9 cellular contexts compared by ENCODE assay signal in the genomic region with DNA sequence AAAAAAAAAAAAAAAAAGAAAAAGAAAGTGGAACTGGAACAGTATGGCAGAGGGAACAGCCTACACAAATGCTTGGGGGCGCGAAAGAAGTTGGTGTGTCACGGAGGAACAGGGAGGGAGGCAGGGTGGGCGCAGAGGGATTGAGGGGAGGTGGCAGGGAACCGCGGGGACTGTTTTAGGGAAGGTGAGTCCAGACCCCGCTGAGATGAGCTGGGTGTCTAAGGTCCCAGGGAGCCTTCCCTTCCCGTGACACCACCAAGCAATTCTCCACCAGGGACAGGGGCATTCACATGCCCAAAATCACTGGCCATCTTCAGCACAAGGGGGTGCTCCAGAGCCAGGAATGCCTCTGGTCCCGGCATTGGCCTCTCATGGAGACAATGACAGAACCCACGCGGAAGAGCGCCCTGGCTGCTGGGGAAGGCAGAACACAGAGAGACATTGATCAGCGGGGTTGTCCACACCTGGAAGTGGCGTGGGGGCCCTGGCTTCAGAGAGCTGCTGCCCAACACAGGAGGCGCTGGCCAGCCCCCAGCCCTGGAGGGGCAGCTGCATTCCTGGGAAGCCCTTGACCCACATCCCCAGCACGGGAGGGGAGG. TPM values are rescaled to one million over a fixed set of nuclear protein-coding genes. Genes with fewer than 3 reads are reported as not detected.
DNase-seq lines count a peak whose midpoint lies in the region; ATAC-seq, FAIRE-seq and TF ChIP-seq lines count a peak whose summit lies in the region.
"Had no signal": no experiment of that assay in that cellular context is flagged by ENCODE, and none has a peak within 500 bp of the region (broad histone marks: within the 10 kb centered on the region; RNA-seq: fewer than 3 reads in every experiment).

No MANE protein-coding gene starts in this region.

- H3K79me2 ChIP-seq in Loucy (ENCODE audit: insufficient read depth, low read length): peaks cover 55% of the 10 kb centered on the region
- H3K79me2 ChIP-seq in H1 (ENCODE audit: control insufficient read depth in 1 of 2, insufficient read depth in 2 of 2, low read length in 2 of 2): peaks cover 14 to 33% of the 10 kb centered on the region in 2 experiments; a peak in 3 of 4 replicates

- peak; percentile 82 to 84 for TF ChIP-seq RAD21 in H1 (IDR thresholded peaks at IDR 0.05 in 1 of 2, conservative IDR thresholded peaks at IDR 0.05 in 1 of 2; ENCODE audit: low read depth in 2 of 2, low read length in 2 of 2)

- WGBS in H1 (ENCODE audit: extremely low coverage in 1 of 2, insufficient coverage in 1 of 2, insufficient read length in 1 of 2, insufficient replicate concordance in 2 of 2, low coverage in 1 of 2, low lambda C conversion rate in 2 of 2, missing lambda C conversion rate in 1 of 2), 2 experiments: 65% methylated on average over 16 of the region's 16 CpGs; no CpG with 5 or more reads in 1 of the 2 experiments
- whole genome bisulfite sequencing in mesenchymal stem cell: 60% methylated on average over 15 of the region's 16 CpGs

- no peaks in the 10 kb centered on the region for H3K9me2 ChIP-seq in Loucy (replicated peaks; ENCODE audit: low read depth, low read length)

- H4K5ac ChIP-seq in H1 (ENCODE audit: insufficient read length, low read depth, low read length): no peak overlapping the region

- H3K23ac ChIP-seq in H1 (ENCODE audit: insufficient read length) (no peak overlapping the region), mesenchymal stem cell (ENCODE audit: low read length in 2 of 2) (peak overlapping the region in 1 of 2 experiments; percentile 85)

- POLR2A ChIA-PET in H1 (lab: Charles Lee; ENCODE audit: partially characterized antibody): interaction anchor here (0.6 to 23.4 kb wide), 19 partner anchors 8 to 1986 kb away, joined by 3 to 330 read pairs (median 5); a partner anchor contains a TSS

- H2BK5ac ChIP-seq in H1 (ENCODE audit: low read depth, low read length) (no peak overlapping the region), mesenchymal stem cell (ENCODE audit: low read depth, low read length, poor library complexity, severe bottlenecking) (no peak overlapping the region)

- H2AK5ac ChIP-seq in H1 (ENCODE audit: low read depth, low read length) (no peak overlapping the region), mesenchymal stem cell (ENCODE audit: low read length, severe bottlenecking) (no peak overlapping the region)

- H4K20me1 ChIP-seq in Loucy (ENCODE audit: insufficient read depth, low read length, poor library complexity, severe bottlenecking) (peaks cover 45% of the 10 kb centered on the region), H1 (replicated peaks in 1 of 2; ENCODE audit: control insufficient read depth in 1 of 2, insufficient read depth in 2 of 2, low read length in 2 of 2) (peaks cover 20 to 27% of the 10 kb centered on the region in 2 experiments)

- H4K91ac ChIP-seq in H1 (replicated peaks; ENCODE audit: insufficient read length, low read length): peak overlapping the region; percentile 55
- H4K91ac ChIP-seq in mesenchymal stem cell (ENCODE audit: low read length): peak overlapping the region; percentile 39

- peaks cover 5% of the 10 kb centered on the region; the same call in 1 of the 2 replicates for H3K23me2 ChIP-seq in H1 (ENCODE audit: low read depth, low read length)

- TF ChIP-seq CTCF in Loucy (conservative IDR thresholded peaks at IDR 0.05; ENCODE audit: low read length) (peak; percentile 69), H1 (IDR thresholded peaks at IDR 0.05; ENCODE audit: control extremely low read depth in 1 of 3, insufficient read depth in 1 of 3, low read depth in 1 of 3, low read length in 3 of 3) (peak; percentile 86 to 91 (median 89))

- ATAC-seq in GM19324 (IDR thresholded peaks at IDR 0.05; ENCODE audit: low FRiP score, unreplicated experiment): no peak

- peaks cover 18% of the 10 kb centered on the region for H3F3A ChIP-seq in Loucy (ENCODE audit: low read depth)

- peak overlapping the region; percentile 76 for H4K8ac ChIP-seq in H1 (ENCODE audit: extremely low read depth, insufficient read depth, low read length)
- peak overlapping the region; percentile 49 for H4K8ac ChIP-seq in mesenchymal stem cell (ENCODE audit: low read length)

- no peak overlapping the region for H2BK120ac ChIP-seq in H1 (replicated peaks; ENCODE audit: low read depth, low read length)
- H2BK120ac ChIP-seq in mesenchymal stem cell (ENCODE audit: low read depth, low read length): no peak overlapping the region

- H2AFZ ChIP-seq in Loucy (ENCODE audit: low read length) (no peak overlapping the region), H1 (ENCODE audit: low read length) (no peak overlapping the region), mesenchymal stem cell (ENCODE audit: low read depth, low read length) (no peak overlapping the region)

- no peak overlapping the region for H3K56ac ChIP-seq in H1 (replicated peaks; ENCODE audit: insufficient read length, low read depth, low read length)

- H3K4me1 ChIP-seq in Loucy (ENCODE audit: insufficient read depth, low read length, poor library complexity, severe bottlenecking): peaks cover 24% of the 10 kb centered on the region
- peaks cover 0 to 17% (median 7%) of the 10 kb centered on the region in 4 experiments; a peak in 5 of 7 replicates for H3K4me1 ChIP-seq in H1 (replicated peaks in 1 of 4; ENCODE audit: control insufficient read depth in 3 of 4, insufficient read depth in 4 of 4, low read length in 3 of 4)
- peaks cover 49% of the 10 kb centered on the region for H3K4me1 ChIP-seq in mesenchymal stem cell (ENCODE audit: control insufficient read depth, insufficient read depth, low read depth, low read length)

- H3K27ac ChIP-seq in H1 (ENCODE audit: low read depth, low read length) (peak overlapping the region; percentile 24; the same call in 1 of the 2 replicates), mesenchymal stem cell (ENCODE audit: low read length, poor library complexity, severe bottlenecking) (no peak overlapping the region)

- DNase-seq in SIG-M5 treated with dmso at 0.1 percent for 504 hours (lab: John Stamatoyannopoulos, UW; ENCODE audit: unreplicated experiment): peak; percentile 34
- no peak for DNase-seq in SIG-M5 (lab: John Stamatoyannopoulos, UW)
- peak; percentile 77 for DNase-seq in UCSD-AML1 (lab: John Stamatoyannopoulos, UW; ENCODE audit: unreplicated experiment)
- peak in 1 of 2 experiments; percentile 84 for DNase-seq in H1 (ENCODE audit: low read depth in 1 of 2, low spot score in 2 of 2)
- peak; percentile 79 for DNase-seq in mesenchymal stem cell
- DNase-seq in ureter (ENCODE audit: low spot score): peak; percentile 71

- no peak overlapping the region for H2BK20ac ChIP-seq in H1 (ENCODE audit: low read length)

- H2BK15ac ChIP-seq in H1 (ENCODE audit: low read length) (no peak overlapping the region), mesenchymal stem cell (ENCODE audit: low read depth, poor library complexity, severe bottlenecking) (no peak overlapping the region)

- no peak overlapping the region for H3K14ac ChIP-seq in H1 (ENCODE audit: insufficient read length)
- no peak overlapping the region for H3K14ac ChIP-seq in mesenchymal stem cell (ENCODE audit: low read length in 2 of 2)

- H3K36me3 ChIP-seq in Loucy (ENCODE audit: insufficient read depth, low read length): peaks cover 19% of the 10 kb centered on the region; the same call in 1 of the 2 replicates
- H3K36me3 ChIP-seq in H1 (ENCODE audit: control insufficient read depth in 2 of 4, insufficient read depth in 4 of 4, low read length in 3 of 4): peaks cover 3 to 23% (median 9%) of the 10 kb centered on the region in 4 experiments; a peak in 5 of 8 replicates
- peaks cover 28 to 67% of the 10 kb centered on the region in 2 experiments for H3K36me3 ChIP-seq in mesenchymal stem cell (ENCODE audit: control insufficient read depth in 1 of 2, insufficient read depth in 2 of 2, low read depth in 1 of 2, low read length in 2 of 2)

- peak; percentile 48 for FAIRE-seq in H1 (lab: Jason Lieb, UNC)
- FAIRE-seq: colon had no signal

- H3K79me1 ChIP-seq in H1 (ENCODE audit: low read depth, low read length) (peaks cover 3% of the 10 kb centered on the region; the same call in 1 of the 2 replicates), mesenchymal stem cell (replicated peaks; ENCODE audit: low read length, poor library complexity, severe bottlenecking) (peaks cover 19% of the 10 kb centered on the region)

- peak in 1 of 2 experiments; percentile 34; a peak in 1 of 3 replicates for TF ChIP-seq POLR2A in H1 (IDR thresholded peaks at IDR 0.05; ENCODE audit: control extremely low read depth in 1 of 2, low read depth in 2 of 2, low read length in 2 of 2)

- H3K4me2 ChIP-seq in Loucy (ENCODE audit: low read depth, low read length, poor library complexity, severe bottlenecking): no peak overlapping the region
- H3K4me2 ChIP-seq in H1 (ENCODE audit: insufficient read depth in 1 of 2, low read depth in 2 of 2, low read length in 2 of 2): no peak overlapping the region
- no peak overlapping the region for H3K4me2 ChIP-seq in mesenchymal stem cell (ENCODE audit: low read length, poor library complexity, severe bottlenecking)

- no peak for TF ChIP-seq EP300 in H1 (IDR thresholded peaks at IDR 0.05; ENCODE audit: borderline replicate concordance in 1 of 2, low read depth in 2 of 2, low read length in 2 of 2)

- peaks cover 6% of the 10 kb centered on the region for H3K27me3 ChIP-seq in Loucy (ENCODE audit: insufficient read depth, low read length, poor library complexity, severe bottlenecking)
- no peaks in the 10 kb centered on the region for H3K27me3 ChIP-seq in H1 (replicated peaks in 1 of 4; ENCODE audit: control insufficient read depth in 3 of 4, extremely low read depth in 1 of 4, insufficient read depth in 3 of 4, low read length in 3 of 4)
- no peaks in the 10 kb centered on the region for H3K27me3 ChIP-seq in mesenchymal stem cell (ENCODE audit: control insufficient read depth in 1 of 2, insufficient read depth in 1 of 2, low read length in 2 of 2)

- H2BK12ac ChIP-seq in H1 (ENCODE audit: low read depth, low read length) (no peak overlapping the region), mesenchymal stem cell (ENCODE audit: low read length in 2 of 2) (no peak overlapping the region)

- H3K9me3 ChIP-seq in Loucy (ENCODE audit: insufficient read depth, low read depth, low read length): no peaks in the 10 kb centered on the region
- no peaks in the 10 kb centered on the region for H3K9me3 ChIP-seq in H1 (ENCODE audit: insufficient read depth in 2 of 2, low read depth in 1 of 2, low read length in 1 of 2)
- no peaks in the 10 kb centered on the region for H3K9me3 ChIP-seq in mesenchymal stem cell (ENCODE audit: control insufficient read depth, low read length)

- H3K18ac ChIP-seq in H1 (ENCODE audit: extremely low read depth, low read length) (no peak overlapping the region), mesenchymal stem cell (ENCODE audit: low read depth in 1 of 2, low read length in 2 of 2) (no peak overlapping the region)

- no peak overlapping the region for H3K4me3 ChIP-seq in Loucy (ENCODE audit: low read length, poor library complexity, severe bottlenecking)
- H3K4me3 ChIP-seq in H1 (ENCODE audit: extremely low read depth in 1 of 4, insufficient read depth in 2 of 4, low read depth in 3 of 4, low read length in 4 of 4): no peak overlapping the region; a peak in 1 of 8 replicates
- H3K4me3 ChIP-seq in mesenchymal stem cell (ENCODE audit: insufficient read depth in 1 of 2, low read depth in 1 of 2, low read length in 2 of 2): no peak overlapping the region

- CTCF ChIA-PET in H1 (lab: Charles Lee; ENCODE audit: partially characterized antibody): interaction anchor here (0.6 to 6.2 kb wide), 38 partner anchors 9 to 348 kb away, joined by 3 to 106 read pairs (median 6); a partner anchor contains a TSS

- H3K9ac ChIP-seq in Loucy (ENCODE audit: low read depth, low read length, poor library complexity, severe bottlenecking) (no peak overlapping the region), H1 (replicated peaks in 1 of 4; ENCODE audit: extremely low read depth in 1 of 4, low read depth in 3 of 4, low read length in 3 of 4) (no peak overlapping the region), mesenchymal stem cell (ENCODE audit: low read length) (no peak overlapping the region)

- H3K4ac ChIP-seq in H1 (replicated peaks; ENCODE audit: insufficient read length, low read depth, low read length) (no peak overlapping the region), mesenchymal stem cell (ENCODE audit: low read depth in 1 of 2, low read length in 2 of 2) (no peak overlapping the region)

RNA-seq across cellular contexts. Expression of a gene that starts 6.9 kb away (rescaled TPM):
- not detected in 2 replicates for total RNA-seq in H1 (2021; fragmentation: NEBNext Ultra II Directional; extraction: Animal tissue kit (Norgen Biotek cat#: 25700))
- polyA plus RNA-seq in H1 (2011; rRNA removed): not detected in 2 replicates
- not detected for polyA plus RNA-seq in H1 (2011; cell fraction: cytosol; rRNA removed)
- polyA plus RNA-seq in H1 (2011; cell fraction: nucleus; rRNA removed): not detected
- 0.06 to 0.11 TPM in 2 of 4 replicates, not detected in the others for polyA plus RNA-seq in H1 (2012, experiment 1 of 2)
- not detected for polyA plus RNA-seq in H1 (2012, experiment 2 of 2)
- not detected for polyA plus RNA-seq in H1 (2013, experiment 1 of 2)
- not detected for polyA plus RNA-seq in H1 (2013, experiment 2 of 2)
- polyA minus RNA-seq in H1 (2011; rRNA and poly(A)+ RNA removed): not detected in 2 replicates
- not detected for polyA minus RNA-seq in H1 (2011; cell fraction: cytosol; rRNA and poly(A)+ RNA removed)
- polyA minus RNA-seq in H1 (2011; cell fraction: nucleus; rRNA and poly(A)+ RNA removed): not detected
- polyA plus RNA-seq in mesenchymal stem cell (2013, experiment 1 of 2): 0.75 TPM
- 0.88 TPM for polyA plus RNA-seq in mesenchymal stem cell (2013, experiment 2 of 2)
- total RNA-seq in ureter: 0.99 TPM

RNA-seq across cellular contexts. Expression of a gene that starts 18.8 kb away (rescaled TPM):
- 0.56 and 1.7 TPM in 2 replicates for total RNA-seq in H1 (2021; fragmentation: NEBNext Ultra II Directional; extraction: Animal tissue kit (Norgen Biotek cat#: 25700))
- polyA plus RNA-seq in H1 (2011; rRNA removed): 0.24 and 0.53 TPM in 2 replicates
- polyA plus RNA-seq in H1 (2011; cell fraction: cytosol; rRNA removed): 0.41 TPM
- 0.10 TPM for polyA plus RNA-seq in H1 (2011; cell fraction: nucleus; rRNA removed)
- 0.40 to 2.0 TPM (median 1.1 TPM) in 3 of 4 replicates, not detected in the other for polyA plus RNA-seq in H1 (2012, experiment 1 of 2)
- not detected for polyA plus RNA-seq in H1 (2012, experiment 2 of 2)
- polyA plus RNA-seq in H1 (2013, experiment 1 of 2): 0.83 TPM
- 0.96 TPM for polyA plus RNA-seq in H1 (2013, experiment 2 of 2)
- polyA minus RNA-seq in H1 (2011; rRNA and poly(A)+ RNA removed): not detected in 2 replicates
- not detected for polyA minus RNA-seq in H1 (2011; cell fraction: cytosol; rRNA and poly(A)+ RNA removed)
- not detected for polyA minus RNA-seq in H1 (2011; cell fraction: nucleus; rRNA and poly(A)+ RNA removed)
- 0.17 TPM for polyA plus RNA-seq in mesenchymal stem cell (2013, experiment 1 of 2)
- polyA plus RNA-seq in mesenchymal stem cell (2013, experiment 2 of 2): 0.10 TPM
- 0.49 TPM for total RNA-seq in ureter

RNA-seq across cellular contexts. Expression of a gene that starts 25.9 kb away (rescaled TPM):
- total RNA-seq in H1 (2021; fragmentation: NEBNext Ultra II Directional; extraction: Animal tissue kit (Norgen Biotek cat#: 25700)): 13.0 and 15.4 TPM in 2 replicates
- 10.5 and 19.3 TPM in 2 replicates for polyA plus RNA-seq in H1 (2011; rRNA removed)
- polyA plus RNA-seq in H1 (2011; cell fraction: cytosol; rRNA removed): 10.1 TPM
- 104 TPM for polyA plus RNA-seq in H1 (2011; cell fraction: nucleus; rRNA removed)
- 12.7 to 23.7 TPM (median 18.4 TPM) in 4 replicates for polyA plus RNA-seq in H1 (2012, experiment 1 of 2)
- 9.0 TPM for polyA plus RNA-seq in H1 (2012, experiment 2 of 2)
- polyA plus RNA-seq in H1 (2013, experiment 1 of 2): 6.7 TPM
- polyA plus RNA-seq in H1 (2013, experiment 2 of 2): 5.6 TPM
- polyA minus RNA-seq in H1 (2011; rRNA and poly(A)+ RNA removed): 0.46 and 0.63 TPM in 2 replicates
- polyA minus RNA-seq in H1 (2011; cell fraction: cytosol; rRNA and poly(A)+ RNA removed): 3.1 TPM
- polyA minus RNA-seq in H1 (2011; cell fraction: nucleus; rRNA and poly(A)+ RNA removed): 13.1 TPM
- 3.1 TPM for polyA plus RNA-seq in mesenchymal stem cell (2013, experiment 1 of 2)
- polyA plus RNA-seq in mesenchymal stem cell (2013, experiment 2 of 2): 3.1 TPM
- total RNA-seq in ureter: 1.3 TPM

RNA-seq across cellular contexts. Expression of a gene that starts 32.9 kb away (rescaled TPM):
- 0.13 TPM in 1 of 2 replicates, not detected in the other for total RNA-seq in H1 (2021; fragmentation: NEBNext Ultra II Directional; extraction: Animal tissue kit (Norgen Biotek cat#: 25700))
- 0.59 and 0.93 TPM in 2 replicates for polyA plus RNA-seq in H1 (2011; rRNA removed)
- 0.62 TPM for polyA plus RNA-seq in H1 (2011; cell fraction: cytosol; rRNA removed)
- 0.64 TPM for polyA plus RNA-seq in H1 (2011; cell fraction: nucleus; rRNA removed)
- 0.25 to 0.36 TPM (median 0.27 TPM) in 3 of 4 replicates, not detected in the other for polyA plus RNA-seq in H1 (2012, experiment 1 of 2)
- polyA plus RNA-seq in H1 (2012, experiment 2 of 2): 0.16 TPM
- 0.26 TPM for polyA plus RNA-seq in H1 (2013, experiment 1 of 2)
- polyA plus RNA-seq in H1 (2013, experiment 2 of 2): 0.35 TPM
- polyA minus RNA-seq in H1 (2011; rRNA and poly(A)+ RNA removed): 0.13 TPM in 1 of 2 replicates, not detected in the other
- not detected for polyA minus RNA-seq in H1 (2011; cell fraction: cytosol; rRNA and poly(A)+ RNA removed)
- polyA minus RNA-seq in H1 (2011; cell fraction: nucleus; rRNA and poly(A)+ RNA removed): 0.60 TPM
- not detected for polyA plus RNA-seq in mesenchymal stem cell (2013, experiment 1 of 2)
- not detected for polyA plus RNA-seq in mesenchymal stem cell (2013, experiment 2 of 2)
- total RNA-seq in ureter: not detected

RNA-seq across cellular contexts. Expression of a gene that starts 38.4 kb away (rescaled TPM):
- total RNA-seq in H1 (2021; fragmentation: NEBNext Ultra II Directional; extraction: Animal tissue kit (Norgen Biotek cat#: 25700)): 142 and 146 TPM in 2 replicates
- polyA plus RNA-seq in H1 (2011; rRNA removed): 15.3 and 31.2 TPM in 2 replicates
- polyA plus RNA-seq in H1 (2011; cell fraction: cytosol; rRNA removed): 22.1 TPM
- polyA plus RNA-seq in H1 (2011; cell fraction: nucleus; rRNA removed): 171 TPM
- 97.0 to 157 TPM (median 147 TPM) in 4 replicates for polyA plus RNA-seq in H1 (2012, experiment 1 of 2)
- polyA plus RNA-seq in H1 (2012, experiment 2 of 2): 117 TPM
- polyA plus RNA-seq in H1 (2013, experiment 1 of 2): 109 TPM
- 101 TPM for polyA plus RNA-seq in H1 (2013, experiment 2 of 2)
- 18.4 and 22.8 TPM in 2 replicates for polyA minus RNA-seq in H1 (2011; rRNA and poly(A)+ RNA removed)
- polyA minus RNA-seq in H1 (2011; cell fraction: cytosol; rRNA and poly(A)+ RNA removed): 64.4 TPM
- polyA minus RNA-seq in H1 (2011; cell fraction: nucleus; rRNA and poly(A)+ RNA removed): 112 TPM
- polyA plus RNA-seq in mesenchymal stem cell (2013, experiment 1 of 2): 66.8 TPM
- polyA plus RNA-seq in mesenchymal stem cell (2013, experiment 2 of 2): 60.7 TPM
- total RNA-seq in ureter: 65.8 TPM
